ENCODE assay signal across 8 cellular contexts in genomic region chr17:16491131-16491702, GRCh38. TPM values are rescaled to one million over a fixed set of nuclear protein-coding genes. Genes with fewer than 3 reads are reported as not detected.
A peak's percentile ranks its signal among the peaks of the same experiment; 100 is the strongest.
DNase-seq lines count a peak whose midpoint lies in the region; ATAC-seq and TF ChIP-seq lines count a peak whose summit lies in the region.

No MANE protein-coding gene starts in this region.

- DNase-seq in activated gamma-delta T cell treated with Interleukin-2 at 50 U/mL for 16 hours: peak; percentile 20
- DNase-seq in activated gamma-delta T cell (lab: John Stamatoyannopoulos, UW): no peak
- no peak for DNase-seq in activated T-helper 1 cell treated with anti-CD3 and anti-CD28 coated beads, Interleukin-12 subunit alpha, Interleukin-12 subunit beta, Interleukin-2, Interleukin-4 antibody, amounts not matched to agents 30 ng/mL and 10 ng/mL and 1 ng/mL, durations not matched to agents 14 hours and 24 hours and 36 hours (ENCODE audit: low spot score)
- peak; percentile 23 for DNase-seq in iPS-NIHi7 (ENCODE audit: extremely low spot score)
- DNase-seq in stimulated activated CD8-positive, alpha-beta memory T cell treated with anti-CD3 and anti-CD28 coated beads, Interleukin-12 subunit alpha, Interleukin-12 subunit beta, amount 100 ng/mL, for 4 hours (ENCODE audit: low read depth): peak; percentile 12
- no peak for DNase-seq in HK-2 (ENCODE audit: unreplicated experiment)
- no peak for DNase-seq in endothelial cell (ENCODE audit: low spot score)

- peaks cover 37% of the 10 kb centered on the region for H3K27me3 Mint-ChIP-seq in activated T-helper 1 cell treated with anti-CD3 and anti-CD28 coated beads, Interleukin-12 subunit alpha, Interleukin-12 subunit beta, Interleukin-2, Interleukin-4 antibody, amounts not matched to agents 30 ng/mL and 10 ng/mL and 1 ng/mL, durations not matched to agents 14 hours and 24 hours and 36 hours (ENCODE audit: insufficient read depth)
- peaks cover 13% of the 10 kb centered on the region for H3K27me3 Mint-ChIP-seq in endothelial cell (ENCODE audit: unreplicated experiment)

- H3K4me1 Mint-ChIP-seq in activated T-helper 1 cell treated with anti-CD3 and anti-CD28 coated beads, Interleukin-12 subunit alpha, Interleukin-12 subunit beta, Interleukin-2, Interleukin-4 antibody, amounts not matched to agents 30 ng/mL and 10 ng/mL and 1 ng/mL, durations not matched to agents 14 hours and 24 hours and 36 hours (ENCODE audit: low read depth): no peaks in the 10 kb centered on the region
- peaks cover 28% of the 10 kb centered on the region for H3K4me1 Mint-ChIP-seq in endothelial cell (ENCODE audit: unreplicated experiment)

- peak overlapping the region; percentile 50 for H3K4me3 Mint-ChIP-seq in activated T-helper 1 cell treated with anti-CD3 and anti-CD28 coated beads, Interleukin-12 subunit alpha, Interleukin-12 subunit beta, Interleukin-2, Interleukin-4 antibody, amounts not matched to agents 30 ng/mL and 10 ng/mL and 1 ng/mL, durations not matched to agents 14 hours and 24 hours and 36 hours
- H3K4me3 Mint-ChIP-seq in endothelial cell (ENCODE audit: unreplicated experiment): no peak overlapping the region

- intact Hi-C loops in activated T-helper 1 cell treated with anti-CD3 and anti-CD28 coated beads, Interleukin-12 subunit alpha, Interleukin-12 subunit beta, Interleukin-2, Interleukin-4 antibody, amounts not matched to agents 30 ng/mL and 10 ng/mL and 1 ng/mL, durations not matched to agents 14 hours and 24 hours and 36 hours (cut with micrococcal nuclease): no loop called here

- H3K27ac Mint-ChIP-seq in activated T-helper 1 cell treated with anti-CD3 and anti-CD28 coated beads, Interleukin-12 subunit alpha, Interleukin-12 subunit beta, Interleukin-2, Interleukin-4 antibody, amounts not matched to agents 30 ng/mL and 10 ng/mL and 1 ng/mL, durations not matched to agents 14 hours and 24 hours and 36 hours: no peak overlapping the region
- no peak overlapping the region for H3K27ac Mint-ChIP-seq in endothelial cell (ENCODE audit: unreplicated experiment)

- H3K36me3 Mint-ChIP-seq in activated T-helper 1 cell treated with anti-CD3 and anti-CD28 coated beads, Interleukin-12 subunit alpha, Interleukin-12 subunit beta, Interleukin-2, Interleukin-4 antibody, amounts not matched to agents 30 ng/mL and 10 ng/mL and 1 ng/mL, durations not matched to agents 14 hours and 24 hours and 36 hours (ENCODE audit: low read depth): no peaks in the 10 kb centered on the region
- peaks cover 4% of the 10 kb centered on the region for H3K36me3 Mint-ChIP-seq in endothelial cell (ENCODE audit: low read depth, unreplicated experiment)

- TF ChIP-seq CTCF in endothelial cell (IDR thresholded peaks at IDR 0.05; ENCODE audit: unreplicated experiment): no peak

- ATAC-seq in HG03159 (IDR thresholded peaks at IDR 0.05; ENCODE audit: unreplicated experiment): no peak

- no peaks in the 10 kb centered on the region for H3K9me3 Mint-ChIP-seq in activated T-helper 1 cell treated with anti-CD3 and anti-CD28 coated beads, Interleukin-12 subunit alpha, Interleukin-12 subunit beta, Interleukin-2, Interleukin-4 antibody, amounts not matched to agents 30 ng/mL and 10 ng/mL and 1 ng/mL, durations not matched to agents 14 hours and 24 hours and 36 hours
- H3K9me3 Mint-ChIP-seq in endothelial cell (ENCODE audit: unreplicated experiment): no peaks in the 10 kb centered on the region

RNA-seq across cellular contexts. Expression of gene LRRC75A, which starts 0.8 kb away (rescaled TPM):
- 1.6 TPM in 2 replicates for total RNA-seq in activated T-helper 1 cell treated with anti-CD3 and anti-CD28 coated beads, Interleukin-12 subunit alpha, Interleukin-12 subunit beta, Interleukin-2, Interleukin-4 antibody, amounts not matched to agents 30 ng/mL and 10 ng/mL and 1 ng/mL, durations not matched to agents 14 hours and 24 hours and 36 hours
- total RNA-seq in endothelial cell (ENCODE audit: unreplicated experiment): 0.95 TPM

Comparison
In these comparisons a context has a peak if more than half of its experiments do, and no peak if none do; other contexts are left out.
1. DNase-seq: peak in activated gamma-delta T cell treated with Interleukin-2 at 50 U/mL for 16 hours (single experiment), iPS-NIHi7 (single experiment) and stimulated activated CD8-positive, alpha-beta memory T cell treated with anti-CD3 and anti-CD28 coated beads, Interleukin-12 subunit alpha, Interleukin-12 subunit beta, amount 100 ng/mL, for 4 hours (single experiment); none in activated gamma-delta T cell (single experiment), activated T-helper 1 cell treated with anti-CD3 and anti-CD28 coated beads, Interleukin-12 subunit alpha, Interleukin-12 subunit beta, Interleukin-2, Interleukin-4 antibody, amounts not matched to agents 30 ng/mL and 10 ng/mL and 1 ng/mL, durations not matched to agents 14 hours and 24 hours and 36 hours (single experiment), HK-2 (single experiment) and endothelial cell (single experiment).